2 cellular contexts compared by ENCODE assay signal in genomic region chr3:156594229-156594683, GRCh38.
TF ChIP-seq lines count a peak whose summit lies in the region.

No MANE protein-coding gene starts in this region.

TF ChIP-seq in HCT116, 20 proteins besides CTCF, POLR2A, EP300 and RAD21:
- TF ChIP-seq ZNF274 (IDR thresholded peaks at IDR 0.05; ENCODE audit: low read depth, low read length) (no peak), SIN3A (IDR thresholded peaks at IDR 0.05; ENCODE audit: low read depth) (no peak), SP1 (IDR thresholded peaks at IDR 0.05; ENCODE audit: low read depth) (no peak), TCF7L2 (IDR thresholded peaks at IDR 0.05; ENCODE audit: borderline replicate concordance, extremely low read depth, insufficient read depth, insufficient read length) (no peak), POLR2AphosphoS5 (IDR thresholded peaks at IDR 0.05; ENCODE audit: low read depth, low read length) (no peak), EGR1 (IDR thresholded peaks at IDR 0.05; ENCODE audit: low read depth) (no peak), EZH2phosphoT487 (IDR thresholded peaks at IDR 0.05; ENCODE audit: borderline replicate concordance) (no peak), CBX3 (IDR thresholded peaks at IDR 0.05; ENCODE audit: low read depth) (no peak), JUND (IDR thresholded peaks at IDR 0.05) (no peak), ATF3 (IDR thresholded peaks at IDR 0.05) (no peak), EZH2 (IDR thresholded peaks at IDR 0.05) (no peak), SRF (IDR thresholded peaks at IDR 0.05; ENCODE audit: low read depth) (no peak), CEBPB (IDR thresholded peaks at IDR 0.05; ENCODE audit: low read depth) (no peak), YY1 (IDR thresholded peaks at IDR 0.05; ENCODE audit: extremely low read depth, insufficient replicate concordance, low read depth, low read length) (no peak), ZFX (IDR thresholded peaks at IDR 0.05) (no peak)
- TF ChIP-seq, protein P1, sequence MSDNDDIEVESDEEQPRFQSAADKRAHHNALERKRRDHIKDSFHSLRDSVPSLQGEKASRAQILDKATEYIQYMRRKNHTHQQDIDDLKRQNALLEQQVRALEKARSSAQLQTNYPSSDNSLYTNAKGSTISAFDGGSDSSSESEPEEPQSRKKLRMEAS (IDR thresholded peaks at IDR 0.05), result no peak
- TF ChIP-seq, protein P2, sequence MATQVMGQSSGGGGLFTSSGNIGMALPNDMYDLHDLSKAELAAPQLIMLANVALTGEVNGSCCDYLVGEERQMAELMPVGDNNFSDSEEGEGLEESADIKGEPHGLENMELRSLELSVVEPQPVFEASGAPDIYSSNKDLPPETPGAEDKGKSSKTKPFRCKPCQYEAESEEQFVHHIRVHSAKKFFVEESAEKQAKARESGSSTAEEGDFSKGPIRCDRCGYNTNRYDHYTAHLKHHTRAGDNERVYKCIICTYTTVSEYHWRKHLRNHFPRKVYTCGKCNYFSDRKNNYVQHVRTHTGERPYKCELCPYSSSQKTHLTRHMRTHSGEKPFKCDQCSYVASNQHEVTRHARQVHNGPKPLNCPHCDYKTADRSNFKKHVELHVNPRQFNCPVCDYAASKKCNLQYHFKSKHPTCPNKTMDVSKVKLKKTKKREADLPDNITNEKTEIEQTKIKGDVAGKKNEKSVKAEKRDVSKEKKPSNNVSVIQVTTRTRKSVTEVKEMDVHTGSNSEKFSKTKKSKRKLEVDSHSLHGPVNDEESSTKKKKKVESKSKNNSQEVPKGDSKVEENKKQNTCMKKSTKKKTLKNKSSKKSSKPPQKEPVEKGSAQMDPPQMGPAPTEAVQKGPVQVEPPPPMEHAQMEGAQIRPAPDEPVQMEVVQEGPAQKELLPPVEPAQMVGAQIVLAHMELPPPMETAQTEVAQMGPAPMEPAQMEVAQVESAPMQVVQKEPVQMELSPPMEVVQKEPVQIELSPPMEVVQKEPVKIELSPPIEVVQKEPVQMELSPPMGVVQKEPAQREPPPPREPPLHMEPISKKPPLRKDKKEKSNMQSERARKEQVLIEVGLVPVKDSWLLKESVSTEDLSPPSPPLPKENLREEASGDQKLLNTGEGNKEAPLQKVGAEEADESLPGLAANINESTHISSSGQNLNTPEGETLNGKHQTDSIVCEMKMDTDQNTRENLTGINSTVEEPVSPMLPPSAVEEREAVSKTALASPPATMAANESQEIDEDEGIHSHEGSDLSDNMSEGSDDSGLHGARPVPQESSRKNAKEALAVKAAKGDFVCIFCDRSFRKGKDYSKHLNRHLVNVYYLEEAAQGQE (IDR thresholded peaks at IDR 0.05; ENCODE audit: low read depth), result no peak

TF ChIP-seq in H1, 55 proteins besides CTCF, POLR2A, EP300 and RAD21:
- TF ChIP-seq CEBPB (IDR thresholded peaks at IDR 0.05; ENCODE audit: low read depth, low read length), result no peak
- no peak for TF ChIP-seq ASH2L (IDR thresholded peaks at IDR 0.05; ENCODE audit: low read length)
- TF ChIP-seq RNF2 (IDR thresholded peaks at IDR 0.05; ENCODE audit: borderline replicate concordance, low read depth, low read length, missing control alignments, poor library complexity, severe bottlenecking), result no peak
- no peak for TF ChIP-seq CBX8 (IDR thresholded peaks at IDR 0.05; ENCODE audit: borderline replicate concordance, low read depth, low read length)
- TF ChIP-seq SP1 (IDR thresholded peaks at IDR 0.05; ENCODE audit: low read depth, low read length), result no peak
- TF ChIP-seq, protein P1 (IDR thresholded peaks at IDR 0.05), result no peak
- no peak for TF ChIP-seq TAF1 (IDR thresholded peaks at IDR 0.05; ENCODE audit: low read depth, low read length)
- no peak for TF ChIP-seq RFX5 (IDR thresholded peaks at IDR 0.05; ENCODE audit: borderline replicate concordance, low read depth, low read length)
- TF ChIP-seq GABPA (IDR thresholded peaks at IDR 0.05; ENCODE audit: borderline replicate concordance, insufficient read depth, low read length), result no peak
- no peak for TF ChIP-seq CHD2 (IDR thresholded peaks at IDR 0.05; ENCODE audit: low read length)
- no peak for TF ChIP-seq KDM1A (IDR thresholded peaks at IDR 0.05; ENCODE audit: borderline replicate concordance, low read length)
- no peak for TF ChIP-seq CTBP2 (IDR thresholded peaks at IDR 0.05; ENCODE audit: borderline replicate concordance, insufficient read depth, insufficient read length, low read length)
- no peak for TF ChIP-seq NRF1 (IDR thresholded peaks at IDR 0.05; ENCODE audit: low read depth, low read length)
- no peak for TF ChIP-seq SP2 (IDR thresholded peaks at IDR 0.05; ENCODE audit: low read length)
- no peak for TF ChIP-seq SUZ12 (IDR thresholded peaks at IDR 0.05; ENCODE audit: low read length)
- TF ChIP-seq PHF8 (conservative IDR thresholded peaks at IDR 0.05; ENCODE audit: low read depth, low read length), result no peak
- TF ChIP-seq YY1 (IDR thresholded peaks at IDR 0.05; ENCODE audit: low read depth, low read length), result no peak
- no peak for TF ChIP-seq TEAD4 (IDR thresholded peaks at IDR 0.05; ENCODE audit: low read depth, low read length)
